In the genomic region with DNA sequence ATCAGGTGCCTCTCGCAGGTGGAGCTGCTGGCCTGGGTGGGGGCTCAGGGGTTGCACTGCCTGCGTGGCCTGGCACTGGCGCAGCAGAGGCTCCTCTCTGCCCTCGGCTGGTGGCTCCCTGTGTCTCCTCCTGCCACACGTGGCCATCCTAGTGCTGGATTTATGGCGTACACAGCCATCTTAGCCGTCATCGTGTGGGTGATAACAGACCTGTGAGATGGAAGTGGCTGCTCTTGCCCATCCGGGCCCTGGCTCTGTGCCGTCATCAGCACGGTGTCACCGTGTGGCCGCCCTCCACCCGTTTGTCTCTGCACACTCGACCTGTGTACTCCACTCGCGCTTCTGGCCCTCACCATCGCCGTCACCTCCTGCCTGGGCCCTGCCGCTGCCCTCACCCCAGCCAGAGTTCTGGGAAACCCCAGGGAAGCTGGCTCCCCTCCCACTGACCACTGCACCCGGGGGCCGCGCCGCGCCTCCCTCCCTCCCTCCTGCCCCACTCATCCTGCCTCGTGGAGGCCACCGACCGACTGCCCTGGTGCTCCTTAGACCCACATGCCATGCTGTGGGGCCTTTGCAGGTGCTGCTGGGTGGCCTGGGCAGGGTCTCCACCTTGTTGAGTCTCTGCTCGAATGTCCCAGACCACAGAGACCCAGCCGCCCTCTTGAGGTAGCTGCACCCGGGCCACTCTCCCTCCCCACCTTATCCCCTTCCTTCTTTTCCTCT, we compare ENCODE assay signal across 20 cellular contexts. TPM values are rescaled to one million over a fixed set of nuclear protein-coding genes. Genes with fewer than 3 reads are reported as not detected.
DNase-seq lines count a peak whose midpoint lies in the region; ATAC-seq and TF ChIP-seq lines count a peak whose summit lies in the region.
"Had no signal": no experiment of that assay in that cellular context is flagged by ENCODE, and none has a peak within 500 bp of the region (broad histone marks: within the 10 kb centered on the region; RNA-seq: fewer than 3 reads in every experiment).

No MANE protein-coding gene starts in this region.

- H4K91ac ChIP-seq in H9 (ENCODE audit: insufficient read length, low read depth, low read length): no peak overlapping the region

- H3T11ph ChIP-seq in H9 (ENCODE audit: low read length): no peak overlapping the region

- no peak overlapping the region for H2BK12ac ChIP-seq in H9 (ENCODE audit: insufficient read length, low read depth, low read length)

- no peaks in the 10 kb centered on the region for H4K20me1 ChIP-seq in H9 (ENCODE audit: control insufficient read depth, insufficient read depth, insufficient read length)

- H4K5ac ChIP-seq in H9 (ENCODE audit: insufficient read length, low read depth, low read length): no peak overlapping the region

- peaks cover 9% of the 10 kb centered on the region for H3K27me3 Mint-ChIP-seq in H9 (ENCODE audit: low read depth)

- peak; percentile 70 for DNase-seq in H7
- DNase-seq in H9: no peak
- DNase-seq in posterior vena cava (ENCODE audit: low spot score): peak; percentile 78
- no peak for DNase-seq in activated CD4-positive, CD25-positive, alpha-beta regulatory T cell (lab: John Stamatoyannopoulos, UW)
- DNase-seq in medulla oblongata (ENCODE audit: extremely low spot score): no peak
- DNase-seq: Caco-2, DMS 273 treated with DMSO at 0.1 percent for 48 hours, DMS79 treated with DMSO at 0.1 percent for 48 hours, NCI-H1694, NCI-H2081, NCI-H2171, NCI-H345, NCI-H524 treated with DMSO at 0.1 percent for 48 hours, OCI-M1 had no signal

- no peaks in the 10 kb centered on the region for H3K79me2 ChIP-seq in H9 (ENCODE audit: insufficient read depth, low read length)

- H3K4me3 ChIP-seq in H7 (ENCODE audit: insufficient read depth, low read depth, low read length): no peak overlapping the region
- H3K4me3 ChIP-seq: BLaER1, GM23338 had no signal

- H3K27ac ChIP-seq in H9 (ENCODE audit: insufficient read length, low read depth, low read length): no peak overlapping the region
- H3K27ac ChIP-seq: BLaER1 had no signal

- intact Hi-C loops in posterior vena cava (cut with DNase I): no loop called here

- H3K27me3 ChIP-seq in H7 (ENCODE audit: control insufficient read depth, insufficient read depth, low read length): no peaks in the 10 kb centered on the region
- H3K27me3 ChIP-seq in H9 (ENCODE audit: insufficient read depth, low read length): no peaks in the 10 kb centered on the region
- H3K27me3 ChIP-seq: BLaER1 had no signal

- H3K23me2 ChIP-seq in H9 (ENCODE audit: insufficient read length, low read depth, low read length, poor library complexity, severe bottlenecking): no peaks in the 10 kb centered on the region

- H2BK120ac ChIP-seq in H9 (ENCODE audit: low read depth, low read length, poor library complexity, severe bottlenecking): no peak overlapping the region

- no peak overlapping the region for H4K8ac ChIP-seq in H9 (replicated peaks; ENCODE audit: insufficient read length, low read depth, low read length)

- H3K4ac ChIP-seq in H9 (ENCODE audit: low read depth, low read length): no peak overlapping the region

- H2AK5ac ChIP-seq in H9 (ENCODE audit: insufficient read length, low read length): no peak overlapping the region

- H2BK5ac ChIP-seq in H9 (ENCODE audit: insufficient read length, low read length): no peak overlapping the region

- no peaks in the 10 kb centered on the region for H3K36me3 ChIP-seq in H7 (replicated peaks; ENCODE audit: control insufficient read depth, insufficient read depth, low read length)

- no peaks in the 10 kb centered on the region; the same call in 1 of the 2 replicates for H3K4me1 ChIP-seq in H9 (ENCODE audit: insufficient read depth, low read length)

- H3K56ac ChIP-seq in H9 (ENCODE audit: insufficient read length, low read depth, low read length): no peak overlapping the region

- H2BK20ac ChIP-seq in H9 (ENCODE audit: low read depth, low read length, poor library complexity, severe bottlenecking): no peak overlapping the region

- no peak for TF ChIP-seq CTCF in H9 (conservative IDR thresholded peaks at IDR 0.05)

- H3K79me1 ChIP-seq in H9 (ENCODE audit: insufficient read depth, low read depth, low read length, poor library complexity, severe bottlenecking): no peaks in the 10 kb centered on the region

- no peak overlapping the region for H3K9ac ChIP-seq in H9 (ENCODE audit: extremely low read depth, insufficient read length, low read length)
- H3K9ac ChIP-seq: BLaER1 had no signal

- no peak overlapping the region for H2BK15ac ChIP-seq in H9 (ENCODE audit: low read depth, low read length)

- H3K4me2 ChIP-seq in H9 (ENCODE audit: insufficient read depth, insufficient read length, low read length): no peak overlapping the region
- H3K4me2 ChIP-seq: BLaER1, GM23338 had no signal

- H3K27ac Mint-ChIP-seq in H9: no peak overlapping the region
- H3K27ac Mint-ChIP-seq: CD4-positive, alpha-beta T cell; GM23338; IgD-negative memory B cell had no signal

- H3K9me3 Mint-ChIP-seq in H9: peaks cover 10 to 12% of the 10 kb centered on the region in 2 experiments
- H3K9me3 Mint-ChIP-seq: CD4-positive, alpha-beta T cell; IgD-negative memory B cell had no signal

- peaks cover 2 to 10% (median 5%) of the 10 kb centered on the region in 3 experiments for H3K36me3 Mint-ChIP-seq in H9 (ENCODE audit: insufficient read depth in 1 of 3, low read depth in 3 of 3)

- no peak overlapping the region for H3K14ac ChIP-seq in H9 (ENCODE audit: insufficient read depth, low read length)

- H3K9me3 ChIP-seq in H9 (ENCODE audit: control insufficient read depth, low read depth, low read length): no peaks in the 10 kb centered on the region
- H3K9me3 ChIP-seq: Caco-2 had no signal

- no peak overlapping the region for H3K23ac ChIP-seq in H9 (ENCODE audit: insufficient read length, low read depth, low read length)

- no CpG with 5 or more reads among the region's 31 CpGs for WGBS in H9 (ENCODE audit: extremely low coverage, insufficient read length, low lambda C conversion rate)

- H3K18ac ChIP-seq in H9 (ENCODE audit: insufficient read length, low read depth, low read length): peak overlapping the region; percentile 21

- ATAC-seq in esophagus mucosa (peak; percentile 19), GM19452 (IDR thresholded peaks at IDR 0.05; ENCODE audit: unreplicated experiment) (no peak)
- ATAC-seq: GM23338 had no signal

- no peak overlapping the region for H2AFZ ChIP-seq in H9 (ENCODE audit: low read length)
- H2AFZ ChIP-seq: GM23338 had no signal

- no peak overlapping the region for H3K4me3 Mint-ChIP-seq in H9
- H3K4me3 Mint-ChIP-seq: CD4-positive, alpha-beta T cell; GM23338; IgD-negative memory B cell had no signal

- peaks cover 0 to 3% of the 10 kb centered on the region in 2 experiments; a peak in 2 of 4 replicates for H3K4me1 Mint-ChIP-seq in H9
- H3K4me1 Mint-ChIP-seq: GM23338, IgD-negative memory B cell had no signal

RNA-seq across cellular contexts. Expression of a gene that starts 29.5 kb away (rescaled TPM):
- 0.70 and 2.7 TPM in 2 replicates for total RNA-seq in H7 (2014; rRNA removed; shearing (Covaris generic))
- total RNA-seq in H9 (2021) (2.1 and 2.8 TPM in 2 replicates), esophagus mucosa (1.8 TPM), posterior vena cava (10 to 100 TPM; 20.2 to 22.9 TPM)

Comparison
In these comparisons a context has a peak if more than half of its experiments do, and no peak if none do; other contexts are left out.
1. DNase-seq: peak in H7 (single experiment) and posterior vena cava (single experiment); none in H9 (single experiment), activated CD4-positive, CD25-positive, alpha-beta regulatory T cell (0 of 4) and medulla oblongata (single experiment).